21 cellular contexts compared by ENCODE assay signal in the genomic region with DNA sequence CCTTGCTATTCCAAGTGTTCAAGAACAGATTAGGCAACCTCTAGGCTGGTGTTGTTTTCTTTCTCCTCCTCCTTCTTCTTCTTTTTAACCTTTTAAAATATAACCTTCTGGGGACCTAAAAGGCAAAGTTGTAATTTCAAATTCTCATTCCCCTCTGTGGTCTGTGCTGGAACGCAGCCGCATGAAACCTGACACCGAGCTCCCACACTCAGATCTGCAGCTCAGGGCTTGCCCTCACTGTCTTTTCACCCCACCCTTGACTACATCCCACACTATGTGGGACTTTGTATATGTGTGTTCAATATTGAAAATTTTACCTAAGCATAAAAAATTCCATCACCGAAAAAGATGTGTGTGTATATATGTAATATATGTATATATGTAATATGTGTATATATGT.
DNase-seq lines count a peak whose midpoint lies in the region; ATAC-seq and TF ChIP-seq lines count a peak whose summit lies in the region.
"Had no signal": no experiment of that assay in that cellular context is flagged by ENCODE, and none has a peak within 500 bp of the region (broad histone marks: within the 10 kb centered on the region; RNA-seq: fewer than 3 reads in every experiment).

No MANE protein-coding gene starts in this region.

- POLR2A ChIA-PET in HEK293 (lab: Yijun Ruan, JAX), result no interaction called here

- H3K4me1 ChIP-seq in HEK293 (ENCODE audit: control insufficient read depth, insufficient read depth, low read length), result no peaks in the 10 kb centered on the region
- H3K4me1 ChIP-seq: BLaER1, heart right ventricle had no signal

- H3K9me3 ChIP-seq in HEK293 (ENCODE audit: control insufficient read depth, insufficient read depth, low read depth, low read length), result no peaks in the 10 kb centered on the region

- ATAC-seq in HG03097 (IDR thresholded peaks at IDR 0.05; ENCODE audit: low FRiP score, unreplicated experiment), result no peak
- ATAC-seq: heart right ventricle; left colon; naive thymus-derived CD4-positive, alpha-beta T cell had no signal

- H3K27ac ChIP-seq in HEK293 (ENCODE audit: extremely low read depth, low read depth, low read length), result no peak overlapping the region
- H3K27ac ChIP-seq: BLaER1, heart right ventricle had no signal

- TF ChIP-seq CTCF in HEK293 (tag by site-specific recombination; IDR thresholded peaks at IDR 0.05) (no peak), epithelial cell of esophagus (IDR thresholded peaks at IDR 0.05; ENCODE audit: insufficient read depth, low read depth, low read length, missing control alignments) (no peak)

- DNase-seq in SW480 (ENCODE audit: low spot score) (peak; percentile 48), epithelial cell of esophagus (ENCODE audit: low read depth) (peak; percentile 56), myocyte (ENCODE audit: low read depth) (peak; percentile 9), T1000 (lab: John Stamatoyannopoulos, UW) (no peak), DMS53 treated with DMSO at 0.1 percent for 48 hours (lab: John Stamatoyannopoulos, UW; ENCODE audit: unreplicated experiment) (no peak)
- DNase-seq in NK-92 treated with Interleukin-12 subunit alpha and Interleukin-12 subunit beta, amount 100 ng/mL, for 24 hours (lab: John Stamatoyannopoulos, UW), result no peak
- DNase-seq: activated CD4-positive, alpha-beta memory T cell treated with anti-CD3 and anti-CD28 coated beads, Interleukin-2, amount 10 ng/mL, durations not matched to agents 7 days and 5 days; activated CD4-positive, CD25-positive, alpha-beta regulatory T cell treated with anti-CD3 and anti-CD28 coated beads, Interleukin-2, amount 50 U/mL, for 72 hours; activated effector memory CD4-positive, alpha-beta T cell treated with anti-CD3 and anti-CD28 coated beads, Interleukin-2, amount 50 U/mL, for 16 hours; EL; heart right ventricle; HFFc6; KBM-7; left colon; naive thymus-derived CD4-positive, alpha-beta T cell; NCI-H2171 treated with DMSO at 0.1 percent for 48 hours; NCI-H524; SIG-M5 had no signal

- no peaks in the 10 kb centered on the region for H3K36me3 ChIP-seq in HEK293 (ENCODE audit: control insufficient read depth in 2 of 2, insufficient read depth in 1 of 2, low read length in 2 of 2)
- H3K36me3 ChIP-seq: BLaER1, heart right ventricle had no signal

- CTCF ChIA-PET in HEK293 (lab: Yijun Ruan, JAX), result no interaction called here

- H3K4me3 ChIP-seq in HEK293 (ENCODE audit: low read depth, low read length) (no peak overlapping the region), epithelial cell of esophagus (ENCODE audit: low read length) (no peak overlapping the region)
- H3K4me3 ChIP-seq: BLaER1, heart right ventricle had no signal

TF ChIP-seq in HEK293, 187 proteins besides CTCF, POLR2A, EP300 and RAD21:
- TF ChIP-seq YY2 (tag by site-specific recombination; IDR thresholded peaks at IDR 0.05), result no peak
- no peak for TF ChIP-seq ZNF701 (tag by site-specific recombination; IDR thresholded peaks at IDR 0.05)
- TF ChIP-seq ZNF707 (tag by site-specific recombination; IDR thresholded peaks at IDR 0.05), result no peak
- TF ChIP-seq EGR2 (tag by site-specific recombination; IDR thresholded peaks at IDR 0.05; ENCODE audit: low read depth), result 0 out of 2 replicates have a peak, but pooled peaks have one; percentile 9

Comparison
In these comparisons a context has a peak if more than half of its experiments do, and no peak if none do; other contexts are left out.
1. DNase-seq: peak in SW480 (single experiment), epithelial cell of esophagus (single experiment) and myocyte (single experiment); none in T1000 (single experiment), NK-92 treated with Interleukin-12 subunit alpha and Interleukin-12 subunit beta, amount 100 ng/mL, for 24 hours (single experiment) and DMS53 treated with DMSO at 0.1 percent for 48 hours (single experiment).